17 cellular contexts compared by ENCODE assay signal in the genomic region with DNA sequence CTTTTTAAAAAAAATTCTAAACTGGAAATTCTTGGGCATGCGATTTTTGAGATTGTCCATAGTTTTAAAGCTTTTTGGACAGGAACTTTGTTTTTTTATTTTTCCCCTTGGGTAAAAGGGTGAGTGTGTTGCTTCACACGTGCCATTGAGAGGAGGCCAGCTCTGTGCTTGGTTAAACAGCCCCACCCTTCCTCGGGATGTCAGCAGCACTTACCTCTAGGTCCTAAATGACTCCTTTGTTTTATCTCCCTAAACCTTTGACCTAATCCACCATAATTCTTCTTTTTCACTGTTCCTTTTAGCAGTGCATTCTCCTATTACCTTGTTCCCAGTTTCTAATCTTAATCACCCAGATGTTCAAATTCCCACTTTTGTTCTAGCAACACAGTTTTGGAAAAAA.
DNase-seq lines count a peak whose midpoint lies in the region; ATAC-seq, FAIRE-seq and TF ChIP-seq lines count a peak whose summit lies in the region.
"Had no signal": no experiment of that assay in that cellular context is flagged by ENCODE, and none has a peak within 500 bp of the region (broad histone marks: within the 10 kb centered on the region; RNA-seq: fewer than 3 reads in every experiment).

No MANE protein-coding gene starts in this region.

- no peak for ATAC-seq in activated naive CD8-positive, alpha-beta T cell treated with anti-CD3 and anti-CD28 coated beads, Interleukin-2, amount 50 U/mL, for 24 hours
- no peak for ATAC-seq in GM21619 (IDR thresholded peaks at IDR 0.05; ENCODE audit: unreplicated experiment)
- no peak for ATAC-seq in HG02571 (IDR thresholded peaks at IDR 0.05; ENCODE audit: unreplicated experiment)
- ATAC-seq: mucosa of descending colon had no signal

- no peaks in the 10 kb centered on the region for H4K20me1 ChIP-seq in smooth muscle cell (ENCODE audit: low read depth)

- H3K27me3 ChIP-seq in left ventricle myocardium inferior (ENCODE audit: low read depth) = no peaks in the 10 kb centered on the region
- no peaks in the 10 kb centered on the region for H3K27me3 ChIP-seq in smooth muscle cell (ENCODE audit: low read depth)

- no peaks in the 10 kb centered on the region for H3K79me2 ChIP-seq in smooth muscle cell (ENCODE audit: low read depth)

- H3K36me3 ChIP-seq in left ventricle myocardium inferior (no peaks in the 10 kb centered on the region), smooth muscle cell (ENCODE audit: low read depth) (no peaks in the 10 kb centered on the region)

- no peaks in the 10 kb centered on the region for H3K9me3 ChIP-seq in left ventricle myocardium inferior (replicated peaks)
- no peaks in the 10 kb centered on the region for H3K9me3 ChIP-seq in smooth muscle cell (replicated peaks; ENCODE audit: low read depth)
- H3K9me3 ChIP-seq: mucosa of descending colon had no signal

- intact Hi-C loops in left ventricle myocardium inferior (cut with micrococcal nuclease) = no loop called here

- no peak overlapping the region for H3K27ac Mint-ChIP-seq in activated naive CD8-positive, alpha-beta T cell treated with anti-CD3 and anti-CD28 coated beads, Interleukin-2, amount 50 U/mL, for 24 hours
- H3K27ac Mint-ChIP-seq in glutamatergic neuron (ENCODE audit: unreplicated experiment) = no peak overlapping the region
- H3K27ac Mint-ChIP-seq: activated T-cell treated with anti-CD3 and anti-CD28 coated beads, Interleukin-2, amount 50 U/mL, for 24 hours had no signal

- H3F3A ChIP-seq in smooth muscle cell (ENCODE audit: low read depth) = no peaks in the 10 kb centered on the region

- H3K9me3 Mint-ChIP-seq in activated naive CD8-positive, alpha-beta T cell treated with anti-CD3 and anti-CD28 coated beads, Interleukin-2, amount 50 U/mL, for 24 hours = no peaks in the 10 kb centered on the region
- no peaks in the 10 kb centered on the region for H3K9me3 Mint-ChIP-seq in glutamatergic neuron (ENCODE audit: unreplicated experiment)
- H3K9me3 Mint-ChIP-seq: activated T-cell treated with anti-CD3 and anti-CD28 coated beads, Interleukin-2, amount 50 U/mL, for 24 hours had no signal

- TF ChIP-seq POLR2A in H54 (IDR thresholded peaks at IDR 0.05; ENCODE audit: low read depth, low read length) = no peak

- TF ChIP-seq CTCF in left ventricle myocardium inferior (IDR thresholded peaks at IDR 0.05; ENCODE audit: borderline replicate concordance) (no peak), smooth muscle cell (IDR thresholded peaks at IDR 0.05; ENCODE audit: borderline replicate concordance, insufficient read depth, poor library complexity, severe bottlenecking) (no peak), glutamatergic neuron (IDR thresholded peaks at IDR 0.05; ENCODE audit: partially characterized antibody, unreplicated experiment) (no peak)

- no peaks in the 10 kb centered on the region for H3K36me3 Mint-ChIP-seq in activated naive CD8-positive, alpha-beta T cell treated with anti-CD3 and anti-CD28 coated beads, Interleukin-2, amount 50 U/mL, for 24 hours (ENCODE audit: low read depth)
- H3K36me3 Mint-ChIP-seq in glutamatergic neuron (ENCODE audit: unreplicated experiment) = no peaks in the 10 kb centered on the region

- peak; percentile 72 for FAIRE-seq in H54 (lab: Jason Lieb, UNC)
- FAIRE-seq: GM12891 had no signal

- H3K4me2 ChIP-seq in smooth muscle cell = no peak overlapping the region

- no peaks in the 10 kb centered on the region for H3K4me1 Mint-ChIP-seq in activated naive CD8-positive, alpha-beta T cell treated with anti-CD3 and anti-CD28 coated beads, Interleukin-2, amount 50 U/mL, for 24 hours
- peaks cover 8% of the 10 kb centered on the region for H3K4me1 Mint-ChIP-seq in glutamatergic neuron (ENCODE audit: low read depth, unreplicated experiment)

- H3K4me1 ChIP-seq in left ventricle myocardium inferior = peaks cover 30% of the 10 kb centered on the region
- H3K4me1 ChIP-seq in smooth muscle cell (ENCODE audit: low read depth) = peaks cover 9% of the 10 kb centered on the region

- H3K27ac ChIP-seq in left ventricle myocardium inferior (replicated peaks) (peak overlapping the region; percentile 43), smooth muscle cell (ENCODE audit: low read depth) (peak overlapping the region; percentile 3)
- H3K27ac ChIP-seq: C4-2B had no signal

- H3K4me3 Mint-ChIP-seq in activated naive CD8-positive, alpha-beta T cell treated with anti-CD3 and anti-CD28 coated beads, Interleukin-2, amount 50 U/mL, for 24 hours = no peak overlapping the region
- H3K4me3 Mint-ChIP-seq in glutamatergic neuron (ENCODE audit: unreplicated experiment) = no peak overlapping the region
- H3K4me3 Mint-ChIP-seq: activated T-cell treated with anti-CD3 and anti-CD28 coated beads, Interleukin-2, amount 50 U/mL, for 24 hours had no signal

- no peaks in the 10 kb centered on the region for H3K27me3 Mint-ChIP-seq in activated naive CD8-positive, alpha-beta T cell treated with anti-CD3 and anti-CD28 coated beads, Interleukin-2, amount 50 U/mL, for 24 hours
- no peaks in the 10 kb centered on the region for H3K27me3 Mint-ChIP-seq in glutamatergic neuron (ENCODE audit: unreplicated experiment)
- H3K27me3 Mint-ChIP-seq: activated T-cell treated with anti-CD3 and anti-CD28 coated beads, Interleukin-2, amount 50 U/mL, for 24 hours had no signal

- WGBS in smooth muscle cell (ENCODE audit: low lambda C conversion rate) = 61% methylated on average over 3 of the region's 3 CpGs

- in situ Hi-C loops in SK-MEL-5 (cut with HindIII; ENCODE audit: low pct_unique_long_range_greater_than_20kb, low sequenced_read_pairs) = no loop called here

- H3K4me3 ChIP-seq in left ventricle myocardium inferior = no peak overlapping the region
- no peak overlapping the region for H3K4me3 ChIP-seq in smooth muscle cell
- H3K4me3 ChIP-seq: mucosa of descending colon had no signal

- no peak overlapping the region for H3K9ac ChIP-seq in smooth muscle cell (ENCODE audit: low read depth)

- DNase-seq in H54 (ENCODE audit: insufficient read length, low spot score) (no peak), SK-MEL-5 (ENCODE audit: low read depth, low spot score) (peak; percentile 36), left ventricle myocardium inferior (peak; percentile 18), smooth muscle cell (lab: John Stamatoyannopoulos, UW; ENCODE audit: unreplicated experiment) (no peak), glutamatergic neuron (no peak)
- DNase-seq in activated naive CD8-positive, alpha-beta T cell treated with anti-CD3 and anti-CD28 coated beads, Interleukin-2, amount 50 U/mL, for 24 hours = no peak
- DNase-seq: activated CD4-positive, alpha-beta T cell treated with anti-CD3 and anti-CD28 coated beads for 4 hours; activated T-cell treated with anti-CD3 and anti-CD28 coated beads, Interleukin-2, amount 50 U/mL, for 24 hours; amygdala; KBM-7; NCI-H1436; stimulated activated CD4-positive, alpha-beta T cell treated with anti-CD3 and anti-CD28 coated beads, Interleukin-4, amount 100 ng/mL, for 1 hour had no signal

- H2AFZ ChIP-seq in smooth muscle cell (ENCODE audit: low read depth) = no peak overlapping the region

Comparison
In these comparisons a context has a peak if more than half of its experiments do, and no peak if none do; other contexts are left out.
1. DNase-seq: peak in SK-MEL-5 (single experiment) and left ventricle myocardium inferior (single experiment); none in H54 (single experiment), smooth muscle cell (single experiment), activated naive CD8-positive, alpha-beta T cell treated with anti-CD3 and anti-CD28 coated beads, Interleukin-2, amount 50 U/mL, for 24 hours (single experiment) and glutamatergic neuron (single experiment).